In genomic region chr5:113123563-113123962, GRCh38 we compare ENCODE assay signal across 11 cellular contexts.
DNase-seq lines count a peak whose midpoint lies in the region; ATAC-seq and TF ChIP-seq lines count a peak whose summit lies in the region.
"Had no signal": no experiment of that assay in that cellular context is flagged by ENCODE, and none has a peak within 500 bp of the region (broad histone marks: within the 10 kb centered on the region; RNA-seq: fewer than 3 reads in every experiment).

No MANE protein-coding gene starts in this region.

- H3K27ac ChIP-seq in 22Rv1 (no peak overlapping the region), RWPE2 (ENCODE audit: poor library complexity, severe bottlenecking) (no peak overlapping the region)
- H3K27ac ChIP-seq: SK-N-MC had no signal

- H3K4me1 Mint-ChIP-seq in T-helper 17 cell = peaks cover 4% of the 10 kb centered on the region
- H3K4me1 Mint-ChIP-seq: CD14-positive monocyte had no signal

- H3K4me3 ChIP-seq in RWPE2 (ENCODE audit: severe bottlenecking) (no peak overlapping the region), foreskin fibroblast (ENCODE audit: low read depth in 1 of 2, low read length in 2 of 2) (no peak overlapping the region)
- H3K4me3 ChIP-seq: SK-N-MC had no signal

- no peak for ATAC-seq in RWPE2 (ENCODE audit: low read depth)
- ATAC-seq in GM19324 (IDR thresholded peaks at IDR 0.05; ENCODE audit: low FRiP score, unreplicated experiment) = no peak
- no peak for ATAC-seq in GM19395 (IDR thresholded peaks at IDR 0.05; ENCODE audit: unreplicated experiment)
- ATAC-seq in T-helper 17 cell = no peak

- H3K4me3 Mint-ChIP-seq in T-helper 17 cell = no peak overlapping the region
- H3K4me3 Mint-ChIP-seq: CD14-positive monocyte had no signal

- peaks cover 4% of the 10 kb centered on the region for H3K27me3 Mint-ChIP-seq in T-helper 17 cell

- H3K4me1 ChIP-seq in RWPE2 (ENCODE audit: insufficient read depth, poor library complexity, severe bottlenecking) = peaks cover 17% of the 10 kb centered on the region

- peak; percentile 27 for TF ChIP-seq CTCF in 22Rv1 (IDR thresholded peaks at IDR 0.05)
- peak; percentile 20; the same call in 1 of the 2 replicates for TF ChIP-seq CTCF in GM12874 (IDR thresholded peaks at IDR 0.05; ENCODE audit: insufficient read depth, low read depth, low read length)
- peak; percentile 28 for TF ChIP-seq CTCF in RWPE2 (IDR thresholded peaks at IDR 0.05; ENCODE audit: poor library complexity, severe bottlenecking)
- TF ChIP-seq CTCF in foreskin fibroblast (IDR thresholded peaks at IDR 0.05; ENCODE audit: low read depth, low read length) = peak; percentile 5

- no peak overlapping the region for H3K27ac Mint-ChIP-seq in T-helper 17 cell
- H3K27ac Mint-ChIP-seq: CD14-positive monocyte had no signal

- H3K36me3 ChIP-seq in RWPE2 (ENCODE audit: low read depth) = no peaks in the 10 kb centered on the region

- peaks cover 8% of the 10 kb centered on the region for H3K36me3 Mint-ChIP-seq in T-helper 17 cell (ENCODE audit: low read depth)
- H3K36me3 Mint-ChIP-seq: CD14-positive monocyte had no signal

- H3K9me3 ChIP-seq in RWPE2 (ENCODE audit: severe bottlenecking) (no peaks in the 10 kb centered on the region), T-helper 17 cell (ENCODE audit: control insufficient read depth, low read length, poor library complexity, severe bottlenecking) (no peaks in the 10 kb centered on the region)

- DNase-seq in RWPE2 (ENCODE audit: low spot score) = no peak
- DNase-seq in foreskin fibroblast = no peak
- DNase-seq in NCI-H2171 (lab: John Stamatoyannopoulos, UW) = no peak
- no peak for DNase-seq in T-helper 17 cell
- DNase-seq: Karpas-422 had no signal

- no peaks in the 10 kb centered on the region for H3K27me3 ChIP-seq in RWPE2 (ENCODE audit: insufficient read depth, poor library complexity, severe bottlenecking)
